ENCODE assay signal across 24 cellular contexts in the genomic region with DNA sequence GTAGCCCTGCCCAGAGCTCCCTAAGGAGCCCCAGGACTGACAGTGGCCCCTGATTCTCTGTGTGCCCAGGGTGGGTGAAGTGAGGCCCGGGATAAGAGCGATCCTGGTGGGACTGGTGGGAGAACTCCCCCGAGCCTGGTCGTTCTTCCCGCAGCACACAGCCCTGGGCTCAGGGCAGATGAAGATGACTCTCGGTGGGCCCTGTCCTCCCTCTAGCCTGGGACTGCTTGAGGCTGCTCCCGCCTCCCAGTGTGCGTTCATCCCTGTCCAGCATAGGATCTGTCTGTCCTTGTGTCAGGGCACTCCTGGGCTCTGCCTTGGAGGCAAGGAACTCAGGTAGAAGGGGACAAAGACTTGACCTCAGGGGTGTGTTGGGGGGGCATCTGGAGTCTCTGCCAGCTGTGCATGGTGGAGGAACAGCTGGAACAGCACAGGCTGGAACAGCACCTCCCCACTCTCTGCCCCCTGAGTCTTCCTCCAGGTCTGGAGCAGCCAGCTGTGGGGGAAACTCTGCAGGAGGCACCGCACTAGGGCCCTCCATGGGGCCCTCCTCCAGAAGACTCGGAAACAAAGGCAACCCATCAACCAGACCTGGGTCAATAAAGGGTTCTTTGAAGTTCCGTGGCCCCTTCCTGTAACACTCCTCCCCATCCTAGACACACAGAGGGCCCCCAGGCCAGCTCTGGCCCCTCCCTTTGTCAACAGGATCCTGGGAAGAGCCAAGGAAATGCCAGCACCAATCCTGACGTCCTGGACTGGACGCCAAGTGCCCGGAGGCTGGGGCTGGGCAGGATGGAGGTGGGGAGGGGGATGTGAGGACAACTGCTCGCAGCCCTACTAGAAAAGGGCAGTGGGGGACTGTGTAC. TPM values are rescaled to one million over a fixed set of nuclear protein-coding genes. Genes with fewer than 3 reads are reported as not detected.
A peak's percentile ranks its signal among the peaks of the same experiment; 100 is the strongest.
DNase-seq lines count a peak whose midpoint lies in the region; ATAC-seq and TF ChIP-seq lines count a peak whose summit lies in the region.
"Had no signal": no experiment of that assay in that cellular context is flagged by ENCODE, and none has a peak within 500 bp of the region (broad histone marks: within the 10 kb centered on the region; RNA-seq: fewer than 3 reads in every experiment).

No MANE protein-coding gene starts in this region.

- H3K4me1 ChIP-seq in right cardiac atrium (ENCODE audit: control insufficient read depth, insufficient read depth, low read length) (no peaks in the 10 kb centered on the region), lower lobe of right lung (no peaks in the 10 kb centered on the region), transverse colon (peaks cover 0 to 13% (median 0%) of the 10 kb centered on the region in 4 donors)
- H3K4me1 ChIP-seq: BLaER1, left lung, upper lobe of left lung had no signal

- TF ChIP-seq POLR2A in transverse colon (IDR thresholded peaks at IDR 0.05): no peak

- no peak for TF ChIP-seq CTCF in lower lobe of right lung (IDR thresholded peaks at IDR 0.05)
- TF ChIP-seq CTCF in transverse colon (IDR thresholded peaks at IDR 0.05): no peak

- no peak for TF ChIP-seq EP300 in transverse colon (IDR thresholded peaks at IDR 0.05; ENCODE audit: low read depth)

- intact Hi-C loops in right cardiac atrium (cut with DNase I) (no loop called here), left cardiac atrium (cut with DNase I) (no loop called here), lower lobe of right lung (cut with DNase I) (no loop called here), transverse colon (cut with DNase I; ENCODE audit: low total_unique reads) (no loop called here), posterior vena cava (cut with DNase I) (no loop called here)

- H3K4me3 ChIP-seq in right cardiac atrium (ENCODE audit: low read length): no peak overlapping the region
- no peak overlapping the region for H3K4me3 ChIP-seq in lower lobe of right lung
- H3K4me3 ChIP-seq in transverse colon: no peak overlapping the region
- H3K4me3 ChIP-seq: BLaER1, esophagus squamous epithelium, left lung, upper lobe of left lung had no signal

- H3K27ac ChIP-seq in right cardiac atrium (ENCODE audit: low read length): no peak overlapping the region
- no peak overlapping the region for H3K27ac ChIP-seq in lower lobe of right lung
- H3K27ac ChIP-seq in transverse colon: no peak overlapping the region
- H3K27ac ChIP-seq: BLaER1, left lung, upper lobe of left lung had no signal

- ATAC-seq in right cardiac atrium (no peak), left cardiac atrium (no peak), lower lobe of right lung (no peak), HG02798 (IDR thresholded peaks at IDR 0.05; ENCODE audit: poor library complexity, unreplicated experiment) (no peak)
- ATAC-seq: activated CD8-positive, alpha-beta T cell treated with anti-CD3 and anti-CD28 coated beads for 36 hours; left lung had no signal

- H3K36me3 ChIP-seq in lower lobe of right lung (no peaks in the 10 kb centered on the region), transverse colon (no peaks in the 10 kb centered on the region)
- H3K36me3 ChIP-seq: BLaER1, esophagus squamous epithelium, left lung, upper lobe of left lung had no signal

- in situ Hi-C loops in transverse colon (cut with MboI; ENCODE audit: low pct_ligation_motif_present in 1 of 4, low pct_unique_long_range_greater_than_20kb in 1 of 4, low sequenced_read_pairs in 3 of 4): no loop called here

- no peaks in the 10 kb centered on the region for H3K27me3 ChIP-seq in right cardiac atrium (ENCODE audit: control insufficient read depth, insufficient read depth)
- H3K27me3 ChIP-seq in lower lobe of right lung (ENCODE audit: low read depth): peaks cover 10% of the 10 kb centered on the region
- no peaks in the 10 kb centered on the region for H3K27me3 ChIP-seq in transverse colon
- H3K27me3 ChIP-seq: BLaER1, upper lobe of left lung had no signal

- WGBS in right cardiac atrium: 80% methylated on average over 15 of the region's 15 CpGs
- WGBS in transverse colon (ENCODE audit: low coverage in 1 of 2), 2 donors: 60% methylated on average over 15 of the region's 15 CpGs; no CpG with 5 or more reads in 1 of the 2 donors

- peak in 2 of 3 donors; percentile 28 to 33 for DNase-seq in right cardiac atrium
- DNase-seq in left cardiac atrium: no peak
- DNase-seq in SW480 (ENCODE audit: low spot score): peak; percentile 71
- peak; percentile 30 for DNase-seq in lower lobe of right lung
- DNase-seq in transverse colon: peak; percentile 17
- DNase-seq in posterior vena cava (ENCODE audit: low spot score): no peak
- no peak for DNase-seq in NCI-H2107 treated with DMSO at 0.1 percent for 48 hours (lab: John Stamatoyannopoulos, UW; ENCODE audit: unreplicated experiment)
- DNase-seq: ACHN; activated CD8-positive, alpha-beta T cell treated with anti-CD3 and anti-CD28 coated beads for 36 hours; activated effector memory CD4-positive, alpha-beta T cell treated with Interleukin-2 at 50 U/mL for 16 hours; activated naive CD8-positive, alpha-beta T cell treated with anti-CD3 and anti-CD28 coated beads, Interleukin-2, amount 10 ng/mL, durations not matched to agents 7 days and 5 days; caudate nucleus; dermis blood vessel endothelial cell; DND-41; esophagus squamous epithelium; foreskin melanocyte; HFFc6; NCI-H1694; NCI-H2171 treated with DMSO at 0.1 percent for 48 hours; retina; upper lobe of left lung had no signal

- H3K9me3 ChIP-seq in right cardiac atrium (ENCODE audit: control insufficient read depth, low read length): no peaks in the 10 kb centered on the region
- no peaks in the 10 kb centered on the region for H3K9me3 ChIP-seq in lower lobe of right lung
- no peaks in the 10 kb centered on the region for H3K9me3 ChIP-seq in transverse colon
- H3K9me3 ChIP-seq: BLaER1, esophagus squamous epithelium, left lung, upper lobe of left lung had no signal

RNA-seq across cellular contexts. Expression of a gene that starts 15.9 kb away (rescaled TPM):
- total RNA-seq in right cardiac atrium: 10 to 100 TPM; 10.4 to 31.1 (median 17.4) TPM
- polyA plus RNA-seq in right cardiac atrium: 37.4 TPM
- 10 to 100 TPM in 1 of 2 donors, 1 to 10 TPM in 1; 6.4 to 25.9 TPM for total RNA-seq in left cardiac atrium
- 2.9 TPM for total RNA-seq in lower lobe of right lung
- 1 to 10 TPM; 1.5 to 2.8 (median 2.5) TPM for total RNA-seq in transverse colon
- total RNA-seq in posterior vena cava: 1 to 10 TPM; 1.8 to 2.5 TPM
- total RNA-seq: dermis blood vessel endothelial cell had no signal

RNA-seq across cellular contexts. Expression of a gene that starts 44.9 kb away (rescaled TPM):
- 1 to 10 TPM; 2.9 to 3.6 (median 3.2) TPM for total RNA-seq in right cardiac atrium
- polyA plus RNA-seq in right cardiac atrium: 2.2 TPM
- 1 to 10 TPM; 2.9 to 4.0 TPM for total RNA-seq in left cardiac atrium
- total RNA-seq in lower lobe of right lung: 5.1 TPM
- 1 to 10 TPM in 3 of 4 donors, under 1 TPM in 1; 0.20 to 2.4 (median 2.0) TPM for total RNA-seq in transverse colon
- total RNA-seq in posterior vena cava: 1 to 10 TPM; 2.5 to 4.0 TPM

RNA-seq across cellular contexts. Expression of a gene that starts 59.6 kb away (rescaled TPM):
- total RNA-seq in right cardiac atrium (10 to 100 TPM; 20.3 to 23.2 (median 21.1) TPM), left cardiac atrium (10 to 100 TPM; 18.6 to 18.8 TPM), lower lobe of right lung (24.5 TPM), transverse colon (1 to 10 TPM; 3.4 to 5.1 (median 4.2) TPM), posterior vena cava (10 to 100 TPM; 16.2 to 22.4 TPM)
- polyA plus RNA-seq in right cardiac atrium: 18.1 TPM

Comparison
In these comparisons a context has a peak if more than half of its experiments do, and no peak if none do; other contexts are left out.
1. DNase-seq: peak in right cardiac atrium (2 of 3), SW480 (single experiment), lower lobe of right lung (single experiment) and transverse colon (single experiment); none in left cardiac atrium (single experiment), posterior vena cava (single experiment) and NCI-H2107 treated with DMSO at 0.1 percent for 48 hours (single experiment).